ENCODE assay signal across 2 cellular contexts in genomic region chr1:4657920-4658585, GRCh38.
TF ChIP-seq lines count a peak whose summit lies in the region.

No MANE protein-coding gene starts in this region.

TF ChIP-seq in H1, 55 proteins besides CTCF, POLR2A, EP300 and RAD21:
- TF ChIP-seq RBBP5 (IDR thresholded peaks at IDR 0.05; ENCODE audit: borderline replicate concordance, low read depth, low read length) (no peak), SIRT6 (IDR thresholded peaks at IDR 0.05; ENCODE audit: low read length) (no peak), POU5F1 (IDR thresholded peaks at IDR 0.05; ENCODE audit: low read depth, low read length) (no peak), NRF1 (IDR thresholded peaks at IDR 0.05; ENCODE audit: low read depth, low read length) (no peak), CREB1 (IDR thresholded peaks at IDR 0.05) (no peak), BACH1 (IDR thresholded peaks at IDR 0.05; ENCODE audit: low read length) (no peak), NANOG (IDR thresholded peaks at IDR 0.05; ENCODE audit: insufficient read depth, low read depth, low read length, poor library complexity, severe bottlenecking) (no peak), KDM1A (IDR thresholded peaks at IDR 0.05; ENCODE audit: borderline replicate concordance, low read length) (no peak), CHD1 (IDR thresholded peaks at IDR 0.05; ENCODE audit: low read depth, low read length) (no peak), SAP30 (IDR thresholded peaks at IDR 0.05; ENCODE audit: insufficient read depth, insufficient replicate concordance, low read length) (no peak), CHD7 (IDR thresholded peaks at IDR 0.05; ENCODE audit: insufficient replicate concordance, low read length) (no peak), MAX (IDR thresholded peaks at IDR 0.05) (no peak), RNF2 (IDR thresholded peaks at IDR 0.05; ENCODE audit: borderline replicate concordance, low read depth, low read length, missing control alignments, poor library complexity, severe bottlenecking) (no peak), SP2 (IDR thresholded peaks at IDR 0.05; ENCODE audit: low read length) (no peak), SRF (IDR thresholded peaks at IDR 0.05; ENCODE audit: low read depth, low read length) (no peak)

TF ChIP-seq in WTC11, 78 proteins besides CTCF, POLR2A, EP300 and RAD21:
- TF ChIP-seq RORB (CRISPR knock-in tag; IDR thresholded peaks at IDR 0.05), result no peak
- no peak for TF ChIP-seq FOXK1 (CRISPR knock-in tag; IDR thresholded peaks at IDR 0.05)
- no peak for TF ChIP-seq ZBTB21 (CRISPR knock-in tag; IDR thresholded peaks at IDR 0.05; ENCODE audit: borderline replicate concordance)
- no peak for TF ChIP-seq ATF1 (CRISPR knock-in tag; IDR thresholded peaks at IDR 0.05)
- TF ChIP-seq MYBL2 (CRISPR knock-in tag; IDR thresholded peaks at IDR 0.05), result no peak
- TF ChIP-seq SMAD3 (CRISPR knock-in tag; IDR thresholded peaks at IDR 0.05; ENCODE audit: borderline replicate concordance), result no peak
- TF ChIP-seq ZNF121 (CRISPR knock-in tag; IDR thresholded peaks at IDR 0.05), result no peak
- TF ChIP-seq HMGA2 (CRISPR knock-in tag; IDR thresholded peaks at IDR 0.05), result no peak
- TF ChIP-seq E2F1 (CRISPR knock-in tag; IDR thresholded peaks at IDR 0.05), result no peak
- TF ChIP-seq MXD4 (CRISPR knock-in tag; IDR thresholded peaks at IDR 0.05; ENCODE audit: borderline replicate concordance), result no peak
- no peak for TF ChIP-seq SMAD4 (CRISPR knock-in tag; IDR thresholded peaks at IDR 0.05)
- no peak for TF ChIP-seq IRF2 (CRISPR knock-in tag; IDR thresholded peaks at IDR 0.05; ENCODE audit: borderline replicate concordance, low read depth)
- TF ChIP-seq, protein P1, sequence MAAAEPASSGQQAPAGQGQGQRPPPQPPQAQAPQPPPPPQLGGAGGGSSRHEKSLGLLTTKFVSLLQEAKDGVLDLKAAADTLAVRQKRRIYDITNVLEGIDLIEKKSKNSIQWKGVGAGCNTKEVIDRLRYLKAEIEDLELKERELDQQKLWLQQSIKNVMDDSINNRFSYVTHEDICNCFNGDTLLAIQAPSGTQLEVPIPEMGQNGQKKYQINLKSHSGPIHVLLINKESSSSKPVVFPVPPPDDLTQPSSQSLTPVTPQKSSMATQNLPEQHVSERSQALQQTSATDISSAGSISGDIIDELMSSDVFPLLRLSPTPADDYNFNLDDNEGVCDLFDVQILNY (CRISPR knock-in tag; IDR thresholded peaks at IDR 0.05), result no peak
- TF ChIP-seq GRHL2 (CRISPR knock-in tag; IDR thresholded peaks at IDR 0.05; ENCODE audit: insufficient replicate concordance, severe bottlenecking), result no peak
- TF ChIP-seq ZNF671 (CRISPR knock-in tag; IDR thresholded peaks at IDR 0.05), result no peak
TF ChIP-seq in WTC11: peak in this region for 0.
